Comparison of ENCODE assay signal across 8 cellular contexts in genomic region chr1:48677306-48678287, GRCh38.
DNase-seq lines count a peak whose midpoint lies in the region; ATAC-seq, FAIRE-seq and TF ChIP-seq lines count a peak whose summit lies in the region.

No MANE protein-coding gene starts in this region.

- H3K4me1 Mint-ChIP-seq in activated CD4-positive, alpha-beta memory T cell treated with anti-CD3 and anti-CD28 coated beads for 36 hours (ENCODE audit: low read depth), result no peaks in the 10 kb centered on the region
- H3K4me1 Mint-ChIP-seq in neural crest cell, result peaks cover 9% of the 10 kb centered on the region

- H3K27me3 ChIP-seq in AG04450 (ENCODE audit: control insufficient read depth, insufficient read depth, low read length) (no peaks in the 10 kb centered on the region), aorta (ENCODE audit: control insufficient read depth in 1 of 2, insufficient read depth in 2 of 2, low read length in 1 of 2) (no peaks in the 10 kb centered on the region)

- H3K27me3 Mint-ChIP-seq in activated CD4-positive, alpha-beta memory T cell treated with anti-CD3 and anti-CD28 coated beads for 36 hours, result peaks cover 10% of the 10 kb centered on the region
- peaks cover 16% of the 10 kb centered on the region for H3K27me3 Mint-ChIP-seq in neural crest cell (ENCODE audit: low read depth)

- DNase-seq in AG04450 (ENCODE audit: low read depth, low spot score) (no peak), GM12892 (ENCODE audit: insufficient read length) (no peak), NCI-H2196 (lab: John Stamatoyannopoulos, UW; ENCODE audit: unreplicated experiment) (peak; percentile 82), fibroblast of mammary gland (ENCODE audit: low read depth) (peak; percentile 61), neural crest cell (ENCODE audit: low read depth, low spot score) (peak; percentile 61), aorta (peak; percentile 77 to 89)
- DNase-seq in activated CD4-positive, alpha-beta memory T cell treated with anti-CD3 and anti-CD28 coated beads for 36 hours, result peak; percentile 43

- no peaks in the 10 kb centered on the region for H3K36me3 ChIP-seq in aorta (ENCODE audit: control insufficient read depth in 1 of 2, insufficient read depth in 2 of 2, low read length in 1 of 2)

- intact Hi-C loops in activated CD4-positive, alpha-beta memory T cell treated with anti-CD3 and anti-CD28 coated beads for 36 hours (cut with micrococcal nuclease), result loop anchor here (5.0 kb wide), 2 partner anchors 1655 to 1670 kb away; no protein-coding TSS in a partner anchor
- intact Hi-C loops in aorta (cut with DNase I), result loop anchor here (2.0 to 5.0 kb wide), 3 partner anchors 19 to 140 kb away; no protein-coding TSS in a partner anchor

- no peak overlapping the region for H3K4me3 Mint-ChIP-seq in activated CD4-positive, alpha-beta memory T cell treated with anti-CD3 and anti-CD28 coated beads for 36 hours
- no peak overlapping the region for H3K4me3 Mint-ChIP-seq in neural crest cell

- TF ChIP-seq CTCF in AG04450 (IDR thresholded peaks at IDR 0.05; ENCODE audit: low read depth, low read length) (peak; percentile 62), fibroblast of mammary gland (conservative IDR thresholded peaks at IDR 0.05; ENCODE audit: control insufficient read depth, insufficient read depth, low read depth, low read length) (peak; percentile 77), neural crest cell (conservative IDR thresholded peaks at IDR 0.05) (peak; percentile 79)

- 53 to 54% methylated on average over 22 of the region's 22 CpGs for WGBS in aorta, 2 donors

- H3K9me3 ChIP-seq in AG04450 (ENCODE audit: control insufficient read depth, insufficient read depth, low read length) (no peaks in the 10 kb centered on the region), aorta (ENCODE audit: control insufficient read depth, low read length) (no peaks in the 10 kb centered on the region)

- H3K27ac ChIP-seq in AG04450 (ENCODE audit: low read depth, low read length) (no peak overlapping the region), aorta (ENCODE audit: low read depth in 1 of 2, low read length in 2 of 2) (no peak overlapping the region)

- peak; percentile 71 for FAIRE-seq in GM12892 (lab: Jason Lieb, UNC)

- H3K4me3 ChIP-seq in AG04450 (ENCODE audit: low read depth, low read length), result no peak overlapping the region
- no peak overlapping the region for H3K4me3 ChIP-seq in fibroblast of mammary gland (ENCODE audit: control insufficient read depth, low read depth, low read length)
- no peak overlapping the region for H3K4me3 ChIP-seq in aorta (ENCODE audit: low read length in 2 of 2)

- no peaks in the 10 kb centered on the region for H3K36me3 Mint-ChIP-seq in activated CD4-positive, alpha-beta memory T cell treated with anti-CD3 and anti-CD28 coated beads for 36 hours
- no peaks in the 10 kb centered on the region for H3K36me3 Mint-ChIP-seq in neural crest cell (ENCODE audit: low read depth)

- POLR2A ChIA-PET in AG04450 (lab: Yijun Ruan, JAX), result no interaction called here
- POLR2A ChIA-PET in activated CD4-positive, alpha-beta memory T cell treated with anti-CD3 and anti-CD28 coated beads for 36 hours (lab: Charles Lee), result no interaction called here

- TF ChIP-seq POLR2A in GM12892 (IDR thresholded peaks at IDR 0.05; ENCODE audit: low read depth, low read length), result no peak

- ATAC-seq in HG03039 (IDR thresholded peaks at IDR 0.05; ENCODE audit: unreplicated experiment) (peak; percentile 34), aorta (ENCODE audit: low FRiP score) (peak; percentile 51)

- H3K4me1 ChIP-seq in aorta (ENCODE audit: control insufficient read depth in 1 of 2, insufficient read depth in 2 of 2, low read length in 2 of 2), result peaks cover 2 to 5% of the 10 kb centered on the region in 2 donors

- no peak overlapping the region for H3K27ac Mint-ChIP-seq in activated CD4-positive, alpha-beta memory T cell treated with anti-CD3 and anti-CD28 coated beads for 36 hours
- no peak overlapping the region for H3K27ac Mint-ChIP-seq in neural crest cell (ENCODE audit: unreplicated experiment)

- CTCF ChIA-PET in AG04450 (lab: Charles Lee), result interaction anchor here (0.5 to 3.8 kb wide), 30 partner anchors 8 to 1672 kb away, joined by 3 to 51 read pairs (median 4); no protein-coding TSS in a partner anchor
- CTCF ChIA-PET in activated CD4-positive, alpha-beta memory T cell treated with anti-CD3 and anti-CD28 coated beads for 36 hours (lab: Charles Lee), result interaction anchor here (0.6 to 1.9 kb wide), 20 partner anchors 9 to 1671 kb away, joined by 3 to 14 read pairs (median 4); partner anchors contain the start of gene SPATA6

- H3K9me3 Mint-ChIP-seq in activated CD4-positive, alpha-beta memory T cell treated with anti-CD3 and anti-CD28 coated beads for 36 hours, result no peaks in the 10 kb centered on the region
- H3K9me3 Mint-ChIP-seq in neural crest cell, result no peaks in the 10 kb centered on the region

Comparison
In these comparisons a context has a peak if more than half of its experiments do, and no peak if none do; other contexts are left out.
1. DNase-seq: peak in NCI-H2196 (single experiment), activated CD4-positive, alpha-beta memory T cell treated with anti-CD3 and anti-CD28 coated beads for 36 hours (single experiment), fibroblast of mammary gland (single experiment), neural crest cell (single experiment) and aorta (2 of 2); none in AG04450 (single experiment) and GM12892 (single experiment).
2. Peak in every context shown above with its lines, with median percentiles within 50 percentile points of each other: CTCF ChIP-seq.